ENCODE assay signal across 9 cellular contexts in genomic region chr3:119293105-119293683, GRCh38. TPM values are rescaled to one million over a fixed set of nuclear protein-coding genes. Genes with fewer than 3 reads are reported as not detected.
DNase-seq lines count a peak whose midpoint lies in the region; ATAC-seq, FAIRE-seq and TF ChIP-seq lines count a peak whose summit lies in the region.
"Had no signal": no experiment of that assay in that cellular context is flagged by ENCODE, and none has a peak within 500 bp of the region (broad histone marks: within the 10 kb centered on the region; RNA-seq: fewer than 3 reads in every experiment).

No MANE protein-coding gene starts in this region.

- TF ChIP-seq CTCF in chondrocyte (IDR thresholded peaks at IDR 0.05) = no peak

- H3K4me1 Mint-ChIP-seq in chondrocyte (ENCODE audit: low read depth) = peaks cover 45% of the 10 kb centered on the region
- H3K4me1 Mint-ChIP-seq in natural killer cell treated with Interleukin-12 subunit alpha and Interleukin-12 subunit beta and Interleukin-15 and Interleukin-18, amount 100 ng/mL, for 72 hours (ENCODE audit: low read depth in 2 of 2) = peaks cover 49 to 51% of the 10 kb centered on the region in 2 donors

- peaks cover 61% of the 10 kb centered on the region for H3K27me3 ChIP-seq in HUES64 (ENCODE audit: insufficient read depth, low read length)

- no peaks in the 10 kb centered on the region for H3K36me3 ChIP-seq in HUES64 (ENCODE audit: insufficient read depth, low read length)

- no peak overlapping the region for H3K9ac ChIP-seq in HUES64 (ENCODE audit: low read depth, low read length)

- ATAC-seq in natural killer cell treated with Interleukin-12 subunit alpha and Interleukin-12 subunit beta and Interleukin-15 and Interleukin-18, amount 100 ng/mL, for 72 hours = no peak
- no peak for ATAC-seq in HG03565 (IDR thresholded peaks at IDR 0.05; ENCODE audit: unreplicated experiment)

- H3K9me3 ChIP-seq in HUES64 (ENCODE audit: insufficient read depth, low read depth, low read length) = no peaks in the 10 kb centered on the region

- DNase-seq in ACHN (peak; percentile 6), chondrocyte (ENCODE audit: low spot score) (no peak), NOMO-1 treated with dmso at 0.1 percent for 144 hours (lab: John Stamatoyannopoulos, UW; ENCODE audit: unreplicated experiment) (no peak), COLO668 (lab: John Stamatoyannopoulos, UW; ENCODE audit: unreplicated experiment) (no peak), HTR-8/SVneo (ENCODE audit: insufficient read length, low spot score) (no peak)
- no peak for DNase-seq in natural killer cell treated with Interleukin-12 subunit alpha and Interleukin-12 subunit beta and Interleukin-15 and Interleukin-18, amount 100 ng/mL, for 72 hours (ENCODE audit: low spot score)

- H3K4me3 Mint-ChIP-seq in chondrocyte (ENCODE audit: unreplicated experiment) = peak overlapping the region; percentile 89
- peak overlapping the region; percentile 92 for H3K4me3 Mint-ChIP-seq in natural killer cell treated with Interleukin-12 subunit alpha and Interleukin-12 subunit beta and Interleukin-15 and Interleukin-18, amount 100 ng/mL, for 72 hours

- H3K9me3 Mint-ChIP-seq in chondrocyte (ENCODE audit: low read depth) = peaks cover 2% of the 10 kb centered on the region
- no peaks in the 10 kb centered on the region for H3K9me3 Mint-ChIP-seq in natural killer cell treated with Interleukin-12 subunit alpha and Interleukin-12 subunit beta and Interleukin-15 and Interleukin-18, amount 100 ng/mL, for 72 hours

- H3K27ac Mint-ChIP-seq in chondrocyte (ENCODE audit: unreplicated experiment) = peak overlapping the region; percentile 95
- peak overlapping the region; percentile 89 to 93 for H3K27ac Mint-ChIP-seq in natural killer cell treated with Interleukin-12 subunit alpha and Interleukin-12 subunit beta and Interleukin-15 and Interleukin-18, amount 100 ng/mL, for 72 hours

- FAIRE-seq in HTR-8/SVneo (lab: Jason Lieb, UNC) = no peak
- FAIRE-seq: bronchial epithelial cell had no signal

- H3K27ac ChIP-seq in HUES64 (ENCODE audit: low read depth, low read length) = no peak overlapping the region

- H3K27me3 Mint-ChIP-seq in chondrocyte (ENCODE audit: low read depth) = no peaks in the 10 kb centered on the region
- peaks cover 8 to 13% of the 10 kb centered on the region in 2 donors for H3K27me3 Mint-ChIP-seq in natural killer cell treated with Interleukin-12 subunit alpha and Interleukin-12 subunit beta and Interleukin-15 and Interleukin-18, amount 100 ng/mL, for 72 hours

- peaks cover 15% of the 10 kb centered on the region for H3K4me1 ChIP-seq in HUES64 (ENCODE audit: insufficient read depth, low read length)

- peaks cover 1% of the 10 kb centered on the region for H3K36me3 Mint-ChIP-seq in chondrocyte (ENCODE audit: low read depth)
- peaks cover 4% of the 10 kb centered on the region for H3K36me3 Mint-ChIP-seq in natural killer cell treated with Interleukin-12 subunit alpha and Interleukin-12 subunit beta and Interleukin-15 and Interleukin-18, amount 100 ng/mL, for 72 hours

- H3K4me3 ChIP-seq in HUES64 (ENCODE audit: low read length) = peak overlapping the region; percentile 71

- in situ Hi-C loops in ACHN (cut with HindIII; ENCODE audit: low pct_ligation_motif_present, low pct_unique_long_range_greater_than_20kb, low sequenced_read_pairs) = no loop called here

- 78% methylated on average over 2 of the region's 2 CpGs for WGBS in HUES64

RNA-seq across cellular contexts. Expression of gene ARHGAP31, which starts 1.0 kb away (rescaled TPM):
- 1.8 TPM for polyA plus RNA-seq in HUES64 (2013, experiment 1 of 2)
- polyA plus RNA-seq in HUES64 (2013, experiment 2 of 2) = 1.9 TPM
- total RNA-seq in chondrocyte = 35.2 to 50.3 TPM (median 37.1 TPM) in 3 replicates
- 10 to 100 TPM; 22.5 to 64.6 TPM for total RNA-seq in natural killer cell treated with Interleukin-12 subunit alpha and Interleukin-12 subunit beta and Interleukin-15 and Interleukin-18, amount 100 ng/mL, for 72 hours

RNA-seq across cellular contexts. Expression of gene B4GALT4, which starts 52.5 kb away (rescaled TPM):
- polyA plus RNA-seq in HUES64 (2013, experiment 1 of 2) = 21.8 TPM
- 24.7 TPM for polyA plus RNA-seq in HUES64 (2013, experiment 2 of 2)
- 25.8 to 26.7 TPM (median 25.9 TPM) in 3 replicates for total RNA-seq in chondrocyte
- 10 to 100 TPM; 34.3 to 38.4 TPM for total RNA-seq in natural killer cell treated with Interleukin-12 subunit alpha and Interleukin-12 subunit beta and Interleukin-15 and Interleukin-18, amount 100 ng/mL, for 72 hours
